Comparison of ENCODE assay signal across 8 cellular contexts in genomic region chr6:79076881-79077641, GRCh38. TPM values are rescaled to one million over a fixed set of nuclear protein-coding genes. Genes with fewer than 3 reads are reported as not detected.
DNase-seq lines count a peak whose midpoint lies in the region; ATAC-seq and TF ChIP-seq lines count a peak whose summit lies in the region.

No MANE protein-coding gene starts in this region.

- H3K36me3 Mint-ChIP-seq in endothelial cell (ENCODE audit: low read depth, unreplicated experiment): peaks cover 10% of the 10 kb centered on the region

- H3K4me1 ChIP-seq in HUES6 (ENCODE audit: control insufficient read depth, insufficient read depth, low read length): peaks cover 27% of the 10 kb centered on the region
- no peaks in the 10 kb centered on the region for H3K4me1 ChIP-seq in NT2/D1 (ENCODE audit: insufficient read depth, insufficient read length)

- H3K27me3 ChIP-seq in HUES6 (ENCODE audit: control insufficient read depth, insufficient read depth, low read length) (no peaks in the 10 kb centered on the region), NT2/D1 (ENCODE audit: insufficient read depth, insufficient read length) (no peaks in the 10 kb centered on the region)

- TF ChIP-seq CTCF in endothelial cell (IDR thresholded peaks at IDR 0.05; ENCODE audit: unreplicated experiment): no peak

- H3K4me3 ChIP-seq in HUES6 (ENCODE audit: low read depth, low read length) (peak overlapping the region; percentile 94), NT2/D1 (ENCODE audit: insufficient read length, low read depth) (peak overlapping the region; percentile 84)

- H3K36me3 ChIP-seq in HUES6 (ENCODE audit: control insufficient read depth, insufficient read depth, low read length) (no peaks in the 10 kb centered on the region), NT2/D1 (ENCODE audit: insufficient read depth, insufficient read length, low read length) (peaks cover 8% of the 10 kb centered on the region)

- peak overlapping the region; percentile 98 for H3K27ac Mint-ChIP-seq in endothelial cell (ENCODE audit: unreplicated experiment)

- no peaks in the 10 kb centered on the region for H3K9me3 Mint-ChIP-seq in endothelial cell (ENCODE audit: unreplicated experiment)

- peaks cover 8% of the 10 kb centered on the region for H3K27me3 Mint-ChIP-seq in endothelial cell (ENCODE audit: unreplicated experiment)

- DNase-seq in D341Med (ENCODE audit: low spot score): peak; percentile 91
- DNase-seq in NT2/D1 (ENCODE audit: low read depth, low spot score): peak; percentile 74
- peak; percentile 89 for DNase-seq in activated CD8-positive, alpha-beta memory T cell treated with anti-CD3 and anti-CD28 coated beads, Interleukin-2, amount 50 U/mL, for 4 hours
- DNase-seq in endothelial cell (ENCODE audit: low spot score): peak; percentile 94
- peak; percentile 88 for DNase-seq in midbrain (lab: John Stamatoyannopoulos, UW)
- peak; percentile 76 to 85 for DNase-seq in stimulated activated CD8-positive, alpha-beta memory T cell treated with anti-CD3 and anti-CD28 coated beads, Interleukin-15, amount 100 ng/mL, for 4 hours (ENCODE audit: low read depth in 2 of 2)

- peak overlapping the region; percentile 88 for H3K27ac ChIP-seq in HUES6 (ENCODE audit: low read depth, low read length)

- H3K9ac ChIP-seq in HUES6 (ENCODE audit: low read length) (peak overlapping the region; percentile 55), NT2/D1 (ENCODE audit: insufficient read length, low read depth) (peak overlapping the region; percentile 80)

- H3K4me1 Mint-ChIP-seq in endothelial cell (ENCODE audit: unreplicated experiment): peaks cover 36% of the 10 kb centered on the region

- peak; percentile 41 for ATAC-seq in GM21447 (IDR thresholded peaks at IDR 0.05; ENCODE audit: unreplicated experiment)

- peak overlapping the region; percentile 95 for H3K4me3 Mint-ChIP-seq in endothelial cell (ENCODE audit: unreplicated experiment)

- H3K9me3 ChIP-seq in HUES6 (ENCODE audit: control insufficient read depth, insufficient read depth, low read depth, low read length) (no peaks in the 10 kb centered on the region), NT2/D1 (ENCODE audit: insufficient read depth, low read length) (no peaks in the 10 kb centered on the region; the same call in 1 of the 2 replicates)

RNA-seq across cellular contexts. Expression of gene PHIP, which starts 1.0 kb away (rescaled TPM):
- 42.4 TPM for total RNA-seq in endothelial cell (ENCODE audit: unreplicated experiment)

Comparison
In these comparisons a context has a peak if more than half of its experiments do, and no peak if none do; other contexts are left out.
1. Peak in every context shown above with its lines: DNase-seq, ATAC-seq, H3K4me3 ChIP-seq and H3K27ac ChIP-seq.